Comparison of ENCODE assay signal across 20 cellular contexts in the genomic region with DNA sequence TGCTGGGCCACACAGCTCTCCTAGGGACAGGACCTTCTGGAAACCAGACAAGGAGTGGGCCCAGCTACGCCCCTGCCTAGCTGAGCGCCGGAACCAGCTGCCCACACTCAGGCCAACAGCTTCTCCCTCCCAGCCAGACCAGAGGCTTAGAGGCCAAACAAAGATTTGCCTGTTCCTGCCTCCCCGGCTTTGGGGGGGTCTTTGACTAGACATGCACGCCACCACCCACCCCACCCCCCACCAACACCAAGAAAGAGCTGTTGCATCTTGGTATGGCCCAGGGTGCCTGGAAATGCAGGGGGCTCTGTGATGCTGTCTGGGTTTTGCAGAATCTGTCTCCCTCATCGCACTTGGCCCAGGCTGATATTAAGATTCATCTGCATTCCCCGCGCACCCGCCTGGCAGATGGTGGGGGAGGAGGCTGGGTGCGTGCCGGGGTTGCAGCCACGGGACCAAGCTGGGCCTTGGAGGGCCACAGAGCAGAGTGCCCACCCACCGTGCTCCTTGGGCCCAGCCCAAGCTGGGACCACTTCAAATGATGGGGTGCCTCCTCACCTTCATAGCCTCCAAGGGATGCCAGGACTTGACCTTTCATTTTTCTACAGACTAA. TPM values are rescaled to one million over a fixed set of nuclear protein-coding genes. Genes with fewer than 3 reads are reported as not detected.
DNase-seq lines count a peak whose midpoint lies in the region; ATAC-seq and TF ChIP-seq lines count a peak whose summit lies in the region.
"Had no signal": no experiment of that assay in that cellular context is flagged by ENCODE, and none has a peak within 500 bp of the region (broad histone marks: within the 10 kb centered on the region; RNA-seq: fewer than 3 reads in every experiment).

No MANE protein-coding gene starts in this region.

- H3K27ac Mint-ChIP-seq in WTC11 = no peak overlapping the region
- H3K27ac Mint-ChIP-seq: activated naive CD4-positive, alpha-beta T cell treated with anti-CD3 and anti-CD28 coated beads, Interleukin-2, amount 10 ng/mL, durations not matched to agents 7 days and 5 days; nephron progenitor cell; stimulated activated naive CD8-positive, alpha-beta T cell treated with anti-CD3 and anti-CD28 coated beads, Interleukin-15, amount 100 ng/mL, for 72 hours had no signal

- WGBS in right cardiac atrium = 55% methylated on average over 13 of the region's 13 CpGs

- no peaks in the 10 kb centered on the region for H3K36me3 Mint-ChIP-seq in WTC11
- H3K36me3 Mint-ChIP-seq: activated naive CD4-positive, alpha-beta T cell treated with anti-CD3 and anti-CD28 coated beads, Interleukin-2, amount 10 ng/mL, durations not matched to agents 7 days and 5 days had no signal

- H3K9ac ChIP-seq in rectal smooth muscle tissue (ENCODE audit: low read length) = no peak overlapping the region

- ATAC-seq in WTC11 (no peak), right cardiac atrium (no peak), HG03469 (IDR thresholded peaks at IDR 0.05; ENCODE audit: unreplicated experiment) (no peak)
- ATAC-seq: HCT116; left lung; Panc1; stimulated activated naive CD8-positive, alpha-beta T cell treated with anti-CD3 and anti-CD28 coated beads, Interleukin-15, amount 100 ng/mL, for 72 hours had no signal

- H3K27me3 Mint-ChIP-seq in WTC11 (ENCODE audit: low read depth) = peaks cover 43% of the 10 kb centered on the region

- H3K9me3 ChIP-seq in right cardiac atrium (ENCODE audit: control insufficient read depth, low read length) = no peaks in the 10 kb centered on the region
- H3K9me3 ChIP-seq: left lung had no signal

- H3K27me3 ChIP-seq in right cardiac atrium (ENCODE audit: control insufficient read depth, insufficient read depth) = no peaks in the 10 kb centered on the region
- H3K27me3 ChIP-seq in rectal smooth muscle tissue (ENCODE audit: control insufficient read depth, insufficient read depth, low read length) = peaks cover 2% of the 10 kb centered on the region

- DNase-seq in DMS 273 (lab: John Stamatoyannopoulos, UW; ENCODE audit: unreplicated experiment) (peak; percentile 87), WTC11 (ENCODE audit: low spot score) (no peak), right cardiac atrium (peak in 2 of 3 donors; percentile 56 to 66), inferior parietal cortex (ENCODE audit: extremely low spot score) (no peak), HUDEP-2 (lab: John Stamatoyannopoulos, UW; ENCODE audit: unreplicated experiment in 76 of 76) (no peak)
- DNase-seq in activated effector memory CD4-positive, alpha-beta T cell treated with Interleukin-2 at 50 U/mL for 16 hours = no peak
- DNase-seq: activated CD4-positive, CD25-positive, alpha-beta regulatory T cell treated with anti-CD3 and anti-CD28 coated beads, Interleukin-2, amount 50 U/mL, for 72 hours; activated CD8-positive, alpha-beta memory T cell treated with anti-CD3 and anti-CD28 coated beads, Interleukin-2, amount 50 U/mL, for 48 hours; activated naive CD4-positive, alpha-beta T cell treated with anti-CD3 and anti-CD28 coated beads, Interleukin-2, amount 10 ng/mL, durations not matched to agents 7 days and 5 days; left lung; NCI-H187 treated with DMSO at 0.1 percent for 48 hours; NCI-H69; nephron progenitor cell; stimulated activated naive CD8-positive, alpha-beta T cell treated with anti-CD3 and anti-CD28 coated beads, Interleukin-15, amount 100 ng/mL, for 72 hours; T-helper 1 cell had no signal

- H3K4me1 Mint-ChIP-seq in WTC11 = peaks cover 37% of the 10 kb centered on the region

- 0 out of 2 replicates have a peak overlapping the region, but pooled peaks have one; percentile 10 for H3K4me3 Mint-ChIP-seq in WTC11

- intact Hi-C loops in right cardiac atrium (cut with DNase I) = loop anchor here in 3 of 4 donors (5.0 to 10.0 kb wide), 3 partner anchors 203 to 278 kb away; a partner anchor contains a TSS

- H3K4me3 ChIP-seq in right cardiac atrium (ENCODE audit: low read length) (no peak overlapping the region), rectal smooth muscle tissue (ENCODE audit: low read length) (no peak overlapping the region)

- H3K4me1 ChIP-seq in right cardiac atrium (ENCODE audit: control insufficient read depth, insufficient read depth, low read length) (peaks cover 5% of the 10 kb centered on the region), rectal smooth muscle tissue (ENCODE audit: control insufficient read depth, insufficient read depth, low read length) (peaks cover 20% of the 10 kb centered on the region)

- POLR2A ChIA-PET in WTC11 (lab: Charles Lee) = no interaction called here

- CTCF ChIA-PET in WTC11 (lab: Charles Lee) = interaction anchor here (0.6 to 3.2 kb wide), 9 partner anchors 10 to 299 kb away, joined by 3 to 10 read pairs (median 3); a partner anchor contains a TSS

- H3K27ac ChIP-seq in right cardiac atrium (ENCODE audit: low read length) (no peak overlapping the region), rectal smooth muscle tissue (ENCODE audit: low read depth, low read length) (peak overlapping the region; percentile 75)
- H3K27ac ChIP-seq: epithelial cell of prostate had no signal

- no peak for TF ChIP-seq CTCF in WTC11 (IDR thresholded peaks at IDR 0.05)

- no peaks in the 10 kb centered on the region for H3K9me3 Mint-ChIP-seq in WTC11
- H3K9me3 Mint-ChIP-seq: activated naive CD4-positive, alpha-beta T cell treated with anti-CD3 and anti-CD28 coated beads, Interleukin-2, amount 10 ng/mL, durations not matched to agents 7 days and 5 days; nephron progenitor cell; stimulated activated naive CD8-positive, alpha-beta T cell treated with anti-CD3 and anti-CD28 coated beads, Interleukin-15, amount 100 ng/mL, for 72 hours had no signal

- H3K36me3 ChIP-seq in rectal smooth muscle tissue (ENCODE audit: control insufficient read depth, insufficient read depth, low read length) = no peaks in the 10 kb centered on the region
- H3K36me3 ChIP-seq: left lung had no signal

TF ChIP-seq in WTC11, 78 proteins besides CTCF, POLR2A, EP300 and RAD21 (continues in another document):
- TF ChIP-seq, protein P1, sequence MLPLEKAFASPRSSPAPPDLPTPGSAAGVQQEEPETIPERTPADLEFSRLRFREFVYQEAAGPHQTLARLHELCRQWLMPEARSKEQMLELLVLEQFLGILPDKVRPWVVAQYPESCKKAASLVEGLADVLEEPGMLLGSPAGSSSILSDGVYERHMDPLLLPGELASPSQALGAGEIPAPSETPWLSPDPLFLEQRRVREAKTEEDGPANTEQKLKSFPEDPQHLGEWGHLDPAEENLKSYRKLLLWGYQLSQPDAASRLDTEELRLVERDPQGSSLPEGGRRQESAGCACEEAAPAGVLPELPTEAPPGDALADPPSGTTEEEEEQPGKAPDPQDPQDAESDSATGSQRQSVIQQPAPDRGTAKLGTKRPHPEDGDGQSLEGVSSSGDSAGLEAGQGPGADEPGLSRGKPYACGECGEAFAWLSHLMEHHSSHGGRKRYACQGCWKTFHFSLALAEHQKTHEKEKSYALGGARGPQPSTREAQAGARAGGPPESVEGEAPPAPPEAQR (CRISPR knock-in tag; IDR thresholded peaks at IDR 0.05) = no peak
- TF ChIP-seq NR1H2 (CRISPR knock-in tag; IDR thresholded peaks at IDR 0.05) (no peak), SOX15 (CRISPR knock-in tag; IDR thresholded peaks at IDR 0.05) (no peak), ETV6 (CRISPR knock-in tag; IDR thresholded peaks at IDR 0.05) (no peak)
- TF ChIP-seq, protein P2, sequence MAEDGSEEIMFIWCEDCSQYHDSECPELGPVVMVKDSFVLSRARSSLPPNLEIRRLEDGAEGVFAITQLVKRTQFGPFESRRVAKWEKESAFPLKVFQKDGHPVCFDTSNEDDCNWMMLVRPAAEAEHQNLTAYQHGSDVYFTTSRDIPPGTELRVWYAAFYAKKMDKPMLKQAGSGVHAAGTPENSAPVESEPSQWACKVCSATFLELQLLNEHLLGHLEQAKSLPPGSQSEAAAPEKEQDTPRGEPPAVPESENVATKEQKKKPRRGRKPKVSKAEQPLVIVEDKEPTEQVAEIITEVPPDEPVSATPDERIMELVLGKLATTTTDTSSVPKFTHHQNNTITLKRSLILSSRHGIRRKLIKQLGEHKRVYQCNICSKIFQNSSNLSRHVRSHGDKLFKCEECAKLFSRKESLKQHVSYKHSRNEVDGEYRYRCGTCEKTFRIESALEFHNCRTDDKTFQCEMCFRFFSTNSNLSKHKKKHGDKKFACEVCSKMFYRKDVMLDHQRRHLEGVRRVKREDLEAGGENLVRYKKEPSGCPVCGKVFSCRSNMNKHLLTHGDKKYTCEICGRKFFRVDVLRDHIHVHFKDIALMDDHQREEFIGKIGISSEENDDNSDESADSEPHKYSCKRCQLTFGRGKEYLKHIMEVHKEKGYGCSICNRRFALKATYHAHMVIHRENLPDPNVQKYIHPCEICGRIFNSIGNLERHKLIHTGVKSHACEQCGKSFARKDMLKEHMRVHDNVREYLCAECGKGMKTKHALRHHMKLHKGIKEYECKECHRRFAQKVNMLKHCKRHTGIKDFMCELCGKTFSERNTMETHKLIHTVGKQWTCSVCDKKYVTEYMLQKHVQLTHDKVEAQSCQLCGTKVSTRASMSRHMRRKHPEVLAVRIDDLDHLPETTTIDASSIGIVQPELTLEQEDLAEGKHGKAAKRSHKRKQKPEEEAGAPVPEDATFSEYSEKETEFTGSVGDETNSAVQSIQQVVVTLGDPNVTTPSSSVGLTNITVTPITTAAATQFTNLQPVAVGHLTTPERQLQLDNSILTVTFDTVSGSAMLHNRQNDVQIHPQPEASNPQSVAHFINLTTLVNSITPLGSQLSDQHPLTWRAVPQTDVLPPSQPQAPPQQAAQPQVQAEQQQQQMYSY (CRISPR knock-in tag; IDR thresholded peaks at IDR 0.05) = no peak
- TF ChIP-seq, protein P3, sequence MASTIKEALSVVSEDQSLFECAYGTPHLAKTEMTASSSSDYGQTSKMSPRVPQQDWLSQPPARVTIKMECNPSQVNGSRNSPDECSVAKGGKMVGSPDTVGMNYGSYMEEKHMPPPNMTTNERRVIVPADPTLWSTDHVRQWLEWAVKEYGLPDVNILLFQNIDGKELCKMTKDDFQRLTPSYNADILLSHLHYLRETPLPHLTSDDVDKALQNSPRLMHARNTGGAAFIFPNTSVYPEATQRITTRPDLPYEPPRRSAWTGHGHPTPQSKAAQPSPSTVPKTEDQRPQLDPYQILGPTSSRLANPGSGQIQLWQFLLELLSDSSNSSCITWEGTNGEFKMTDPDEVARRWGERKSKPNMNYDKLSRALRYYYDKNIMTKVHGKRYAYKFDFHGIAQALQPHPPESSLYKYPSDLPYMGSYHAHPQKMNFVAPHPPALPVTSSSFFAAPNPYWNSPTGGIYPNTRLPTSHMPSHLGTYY (CRISPR knock-in tag; IDR thresholded peaks at IDR 0.05) = no peak

RNA-seq across cellular contexts. Expression of a gene that starts 1.3 kb away (rescaled TPM):
- total RNA-seq in WTC11 (2021) = 2.3 to 3.4 TPM (median 2.4 TPM) in 3 replicates
- 1 to 10 TPM; 3.8 to 6.5 (median 4.9) TPM for total RNA-seq in right cardiac atrium
- polyA plus RNA-seq in right cardiac atrium = 5.9 TPM

Comparison
In these comparisons a context has a peak if more than half of its experiments do, and no peak if none do; other contexts are left out.
1. DNase-seq: peak in DMS 273 (single experiment) and right cardiac atrium (2 of 3); none in WTC11 (single experiment), inferior parietal cortex (single experiment), HUDEP-2 (0 of 76) and activated effector memory CD4-positive, alpha-beta T cell treated with Interleukin-2 at 50 U/mL for 16 hours (single experiment).